Comparison of ENCODE assay signal across 1 cellular context in genomic region chr21:42272984-42273600, GRCh38.
TF ChIP-seq lines count a peak whose summit lies in the region.

No MANE protein-coding gene starts in this region.

TF ChIP-seq in K562, 482 proteins besides CTCF, POLR2A, EP300 and RAD21:
- TF ChIP-seq RNF219 (CRISPR knock-in tag; IDR thresholded peaks at IDR 0.05) (no peak), ID3 (CRISPR knock-in tag; IDR thresholded peaks at IDR 0.05) (no peak), ID3 (tag; IDR thresholded peaks at IDR 0.05) (no peak), ARNT (IDR thresholded peaks at IDR 0.05) (no peak), ZBTB8A (IDR thresholded peaks at IDR 0.05; ENCODE audit: partially characterized antibody) (no peak), E4F1 (CRISPR knock-in tag; IDR thresholded peaks at IDR 0.05; ENCODE audit: borderline replicate concordance) (no peak), SOX6 (IDR thresholded peaks at IDR 0.05) (no peak), ZBTB2 (IDR thresholded peaks at IDR 0.05) (no peak), ZNF175 (CRISPR knock-in tag; IDR thresholded peaks at IDR 0.05; ENCODE audit: low read depth) (no peak), FOXJ3 (CRISPR knock-in tag; IDR thresholded peaks at IDR 0.05) (no peak), MTA2 (IDR thresholded peaks at IDR 0.05; ENCODE audit: low read depth) (no peak), RCOR1 (IDR thresholded peaks at IDR 0.05; ENCODE audit: borderline replicate concordance in 1 of 2, low read depth in 2 of 2, low read length in 2 of 2) (no peak), MXI1 (IDR thresholded peaks at IDR 0.05; ENCODE audit: low read depth, low read length) (no peak)
- TF ChIP-seq, protein P1, sequence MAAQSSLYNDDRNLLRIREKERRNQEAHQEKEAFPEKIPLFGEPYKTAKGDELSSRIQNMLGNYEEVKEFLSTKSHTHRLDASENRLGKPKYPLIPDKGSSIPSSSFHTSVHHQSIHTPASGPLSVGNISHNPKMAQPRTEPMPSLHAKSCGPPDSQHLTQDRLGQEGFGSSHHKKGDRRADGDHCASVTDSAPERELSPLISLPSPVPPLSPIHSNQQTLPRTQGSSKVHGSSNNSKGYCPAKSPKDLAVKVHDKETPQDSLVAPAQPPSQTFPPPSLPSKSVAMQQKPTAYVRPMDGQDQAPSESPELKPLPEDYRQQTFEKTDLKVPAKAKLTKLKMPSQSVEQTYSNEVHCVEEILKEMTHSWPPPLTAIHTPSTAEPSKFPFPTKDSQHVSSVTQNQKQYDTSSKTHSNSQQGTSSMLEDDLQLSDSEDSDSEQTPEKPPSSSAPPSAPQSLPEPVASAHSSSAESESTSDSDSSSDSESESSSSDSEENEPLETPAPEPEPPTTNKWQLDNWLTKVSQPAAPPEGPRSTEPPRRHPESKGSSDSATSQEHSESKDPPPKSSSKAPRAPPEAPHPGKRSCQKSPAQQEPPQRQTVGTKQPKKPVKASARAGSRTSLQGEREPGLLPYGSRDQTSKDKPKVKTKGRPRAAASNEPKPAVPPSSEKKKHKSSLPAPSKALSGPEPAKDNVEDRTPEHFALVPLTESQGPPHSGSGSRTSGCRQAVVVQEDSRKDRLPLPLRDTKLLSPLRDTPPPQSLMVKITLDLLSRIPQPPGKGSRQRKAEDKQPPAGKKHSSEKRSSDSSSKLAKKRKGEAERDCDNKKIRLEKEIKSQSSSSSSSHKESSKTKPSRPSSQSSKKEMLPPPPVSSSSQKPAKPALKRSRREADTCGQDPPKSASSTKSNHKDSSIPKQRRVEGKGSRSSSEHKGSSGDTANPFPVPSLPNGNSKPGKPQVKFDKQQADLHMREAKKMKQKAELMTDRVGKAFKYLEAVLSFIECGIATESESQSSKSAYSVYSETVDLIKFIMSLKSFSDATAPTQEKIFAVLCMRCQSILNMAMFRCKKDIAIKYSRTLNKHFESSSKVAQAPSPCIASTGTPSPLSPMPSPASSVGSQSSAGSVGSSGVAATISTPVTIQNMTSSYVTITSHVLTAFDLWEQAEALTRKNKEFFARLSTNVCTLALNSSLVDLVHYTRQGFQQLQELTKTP (IDR thresholded peaks at IDR 0.05; ENCODE audit: low read depth in 1 of 2, partially characterized antibody in 2 of 2) = no peak
- TF ChIP-seq, protein P2, sequence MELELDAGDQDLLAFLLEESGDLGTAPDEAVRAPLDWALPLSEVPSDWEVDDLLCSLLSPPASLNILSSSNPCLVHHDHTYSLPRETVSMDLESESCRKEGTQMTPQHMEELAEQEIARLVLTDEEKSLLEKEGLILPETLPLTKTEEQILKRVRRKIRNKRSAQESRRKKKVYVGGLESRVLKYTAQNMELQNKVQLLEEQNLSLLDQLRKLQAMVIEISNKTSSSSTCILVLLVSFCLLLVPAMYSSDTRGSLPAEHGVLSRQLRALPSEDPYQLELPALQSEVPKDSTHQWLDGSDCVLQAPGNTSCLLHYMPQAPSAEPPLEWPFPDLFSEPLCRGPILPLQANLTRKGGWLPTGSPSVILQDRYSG (tag; conservative IDR thresholded peaks at IDR 0.05; ENCODE audit: low read depth) = no peak
TF ChIP-seq in K562: peak in this region for 0.
